In the genomic region with DNA sequence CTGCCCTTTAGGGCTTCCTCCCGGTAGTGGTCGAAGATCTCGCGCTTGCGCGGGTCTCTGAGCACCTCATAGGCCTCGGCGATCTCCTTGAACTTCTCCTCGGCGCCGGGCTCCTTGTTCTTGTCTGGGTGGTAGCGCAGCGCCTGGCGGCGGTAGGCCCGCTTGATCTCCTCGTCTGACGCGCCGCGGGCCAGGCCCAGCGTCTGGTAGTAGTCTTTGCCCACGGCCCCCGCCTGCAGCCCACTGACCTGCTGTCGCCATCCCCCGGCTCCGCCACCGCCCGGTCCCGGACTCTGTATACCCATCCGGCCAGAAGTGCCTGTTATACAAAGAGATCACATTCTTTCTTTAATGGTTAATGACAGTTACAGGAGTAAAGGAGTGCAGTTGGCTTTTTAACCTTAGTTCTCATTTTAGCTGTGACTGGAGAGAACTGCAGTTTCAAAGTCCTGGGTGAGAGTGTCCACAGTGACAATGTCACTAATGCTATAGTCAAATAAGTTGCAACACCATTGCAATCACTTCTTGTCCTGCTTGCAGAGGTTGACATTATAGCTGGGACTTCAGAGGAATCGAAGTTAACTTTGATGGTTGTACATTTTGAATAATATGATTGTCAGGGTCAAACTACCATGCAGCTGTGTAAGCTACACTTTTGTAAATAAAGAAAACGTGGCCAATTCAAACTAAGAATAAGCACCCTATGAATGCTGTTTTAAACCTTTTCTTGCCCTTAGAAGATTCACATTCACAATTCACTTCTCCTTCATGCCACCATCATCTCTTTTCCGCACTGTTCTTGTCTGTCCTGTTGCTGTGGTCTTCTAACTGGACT, we compare ENCODE assay signal across 1 cellular context.
TF ChIP-seq lines count a peak whose summit lies in the region.

No MANE protein-coding gene starts in this region.

TF ChIP-seq in HepG2, 621 proteins besides CTCF, POLR2A, EP300 and RAD21 (continued from another document and continues in another):
- TF ChIP-seq, protein P1, sequence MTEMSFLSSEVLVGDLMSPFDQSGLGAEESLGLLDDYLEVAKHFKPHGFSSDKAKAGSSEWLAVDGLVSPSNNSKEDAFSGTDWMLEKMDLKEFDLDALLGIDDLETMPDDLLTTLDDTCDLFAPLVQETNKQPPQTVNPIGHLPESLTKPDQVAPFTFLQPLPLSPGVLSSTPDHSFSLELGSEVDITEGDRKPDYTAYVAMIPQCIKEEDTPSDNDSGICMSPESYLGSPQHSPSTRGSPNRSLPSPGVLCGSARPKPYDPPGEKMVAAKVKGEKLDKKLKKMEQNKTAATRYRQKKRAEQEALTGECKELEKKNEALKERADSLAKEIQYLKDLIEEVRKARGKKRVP (CRISPR knock-in tag; IDR thresholded peaks at IDR 0.05): peak in 1 of 2 experiments; percentile 87; a peak in 2 of 4 replicates
- TF ChIP-seq, protein P2, sequence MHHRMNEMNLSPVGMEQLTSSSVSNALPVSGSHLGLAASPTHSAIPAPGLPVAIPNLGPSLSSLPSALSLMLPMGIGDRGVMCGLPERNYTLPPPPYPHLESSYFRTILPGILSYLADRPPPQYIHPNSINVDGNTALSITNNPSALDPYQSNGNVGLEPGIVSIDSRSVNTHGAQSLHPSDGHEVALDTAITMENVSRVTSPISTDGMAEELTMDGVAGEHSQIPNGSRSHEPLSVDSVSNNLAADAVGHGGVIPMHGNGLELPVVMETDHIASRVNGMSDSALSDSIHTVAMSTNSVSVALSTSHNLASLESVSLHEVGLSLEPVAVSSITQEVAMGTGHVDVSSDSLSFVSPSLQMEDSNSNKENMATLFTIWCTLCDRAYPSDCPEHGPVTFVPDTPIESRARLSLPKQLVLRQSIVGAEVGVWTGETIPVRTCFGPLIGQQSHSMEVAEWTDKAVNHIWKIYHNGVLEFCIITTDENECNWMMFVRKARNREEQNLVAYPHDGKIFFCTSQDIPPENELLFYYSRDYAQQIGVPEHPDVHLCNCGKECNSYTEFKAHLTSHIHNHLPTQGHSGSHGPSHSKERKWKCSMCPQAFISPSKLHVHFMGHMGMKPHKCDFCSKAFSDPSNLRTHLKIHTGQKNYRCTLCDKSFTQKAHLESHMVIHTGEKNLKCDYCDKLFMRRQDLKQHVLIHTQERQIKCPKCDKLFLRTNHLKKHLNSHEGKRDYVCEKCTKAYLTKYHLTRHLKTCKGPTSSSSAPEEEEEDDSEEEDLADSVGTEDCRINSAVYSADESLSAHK (CRISPR knock-in tag; IDR thresholded peaks at IDR 0.05; ENCODE audit: borderline replicate concordance): no peak
- peak; percentile 41; the same call in 1 of the 2 replicates for TF ChIP-seq ZNF746 (CRISPR knock-in tag; IDR thresholded peaks at IDR 0.05)
- TF ChIP-seq ZNF557 (CRISPR knock-in tag; IDR thresholded peaks at IDR 0.05): no peak
- TF ChIP-seq ZNF543 (CRISPR knock-in tag; IDR thresholded peaks at IDR 0.05): no peak
- peak; percentile 41; the same call in 1 of the 2 replicates for TF ChIP-seq NFKBIZ (CRISPR knock-in tag; IDR thresholded peaks at IDR 0.05)
- TF ChIP-seq, protein P3, sequence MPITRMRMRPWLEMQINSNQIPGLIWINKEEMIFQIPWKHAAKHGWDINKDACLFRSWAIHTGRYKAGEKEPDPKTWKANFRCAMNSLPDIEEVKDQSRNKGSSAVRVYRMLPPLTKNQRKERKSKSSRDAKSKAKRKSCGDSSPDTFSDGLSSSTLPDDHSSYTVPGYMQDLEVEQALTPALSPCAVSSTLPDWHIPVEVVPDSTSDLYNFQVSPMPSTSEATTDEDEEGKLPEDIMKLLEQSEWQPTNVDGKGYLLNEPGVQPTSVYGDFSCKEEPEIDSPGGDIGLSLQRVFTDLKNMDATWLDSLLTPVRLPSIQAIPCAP (CRISPR knock-in tag; IDR thresholded peaks at IDR 0.05; ENCODE audit: low read depth): no peak
- TF ChIP-seq, protein P4, sequence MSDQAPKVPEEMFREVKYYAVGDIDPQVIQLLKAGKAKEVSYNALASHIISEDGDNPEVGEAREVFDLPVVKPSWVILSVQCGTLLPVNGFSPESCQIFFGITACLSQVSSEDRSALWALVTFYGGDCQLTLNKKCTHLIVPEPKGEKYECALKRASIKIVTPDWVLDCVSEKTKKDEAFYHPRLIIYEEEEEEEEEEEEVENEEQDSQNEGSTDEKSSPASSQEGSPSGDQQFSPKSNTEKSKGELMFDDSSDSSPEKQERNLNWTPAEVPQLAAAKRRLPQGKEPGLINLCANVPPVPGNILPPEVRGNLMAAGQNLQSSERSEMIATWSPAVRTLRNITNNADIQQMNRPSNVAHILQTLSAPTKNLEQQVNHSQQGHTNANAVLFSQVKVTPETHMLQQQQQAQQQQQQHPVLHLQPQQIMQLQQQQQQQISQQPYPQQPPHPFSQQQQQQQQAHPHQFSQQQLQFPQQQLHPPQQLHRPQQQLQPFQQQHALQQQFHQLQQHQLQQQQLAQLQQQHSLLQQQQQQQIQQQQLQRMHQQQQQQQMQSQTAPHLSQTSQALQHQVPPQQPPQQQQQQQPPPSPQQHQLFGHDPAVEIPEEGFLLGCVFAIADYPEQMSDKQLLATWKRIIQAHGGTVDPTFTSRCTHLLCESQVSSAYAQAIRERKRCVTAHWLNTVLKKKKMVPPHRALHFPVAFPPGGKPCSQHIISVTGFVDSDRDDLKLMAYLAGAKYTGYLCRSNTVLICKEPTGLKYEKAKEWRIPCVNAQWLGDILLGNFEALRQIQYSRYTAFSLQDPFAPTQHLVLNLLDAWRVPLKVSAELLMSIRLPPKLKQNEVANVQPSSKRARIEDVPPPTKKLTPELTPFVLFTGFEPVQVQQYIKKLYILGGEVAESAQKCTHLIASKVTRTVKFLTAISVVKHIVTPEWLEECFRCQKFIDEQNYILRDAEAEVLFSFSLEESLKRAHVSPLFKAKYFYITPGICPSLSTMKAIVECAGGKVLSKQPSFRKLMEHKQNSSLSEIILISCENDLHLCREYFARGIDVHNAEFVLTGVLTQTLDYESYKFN (CRISPR knock-in tag; conservative IDR thresholded peaks at IDR 0.05): peak; percentile 95
- TF ChIP-seq SETDB1 (CRISPR knock-in tag; IDR thresholded peaks at IDR 0.05; ENCODE audit: borderline replicate concordance): no peak
- peak; percentile 82 for TF ChIP-seq TEAD3 (CRISPR knock-in tag; optimal IDR thresholded peaks at IDR 0.05; ENCODE audit: borderline replicate concordance)
- TF ChIP-seq PPARG (CRISPR knock-in tag; conservative IDR thresholded peaks at IDR 0.05): peak; percentile 91
- TF ChIP-seq HMG20B (CRISPR knock-in tag; conservative IDR thresholded peaks at IDR 0.05): peak; percentile 83
- TF ChIP-seq ZBTB7B (CRISPR knock-in tag; IDR thresholded peaks at IDR 0.05): peak; percentile 79
- TF ChIP-seq, protein P5, sequence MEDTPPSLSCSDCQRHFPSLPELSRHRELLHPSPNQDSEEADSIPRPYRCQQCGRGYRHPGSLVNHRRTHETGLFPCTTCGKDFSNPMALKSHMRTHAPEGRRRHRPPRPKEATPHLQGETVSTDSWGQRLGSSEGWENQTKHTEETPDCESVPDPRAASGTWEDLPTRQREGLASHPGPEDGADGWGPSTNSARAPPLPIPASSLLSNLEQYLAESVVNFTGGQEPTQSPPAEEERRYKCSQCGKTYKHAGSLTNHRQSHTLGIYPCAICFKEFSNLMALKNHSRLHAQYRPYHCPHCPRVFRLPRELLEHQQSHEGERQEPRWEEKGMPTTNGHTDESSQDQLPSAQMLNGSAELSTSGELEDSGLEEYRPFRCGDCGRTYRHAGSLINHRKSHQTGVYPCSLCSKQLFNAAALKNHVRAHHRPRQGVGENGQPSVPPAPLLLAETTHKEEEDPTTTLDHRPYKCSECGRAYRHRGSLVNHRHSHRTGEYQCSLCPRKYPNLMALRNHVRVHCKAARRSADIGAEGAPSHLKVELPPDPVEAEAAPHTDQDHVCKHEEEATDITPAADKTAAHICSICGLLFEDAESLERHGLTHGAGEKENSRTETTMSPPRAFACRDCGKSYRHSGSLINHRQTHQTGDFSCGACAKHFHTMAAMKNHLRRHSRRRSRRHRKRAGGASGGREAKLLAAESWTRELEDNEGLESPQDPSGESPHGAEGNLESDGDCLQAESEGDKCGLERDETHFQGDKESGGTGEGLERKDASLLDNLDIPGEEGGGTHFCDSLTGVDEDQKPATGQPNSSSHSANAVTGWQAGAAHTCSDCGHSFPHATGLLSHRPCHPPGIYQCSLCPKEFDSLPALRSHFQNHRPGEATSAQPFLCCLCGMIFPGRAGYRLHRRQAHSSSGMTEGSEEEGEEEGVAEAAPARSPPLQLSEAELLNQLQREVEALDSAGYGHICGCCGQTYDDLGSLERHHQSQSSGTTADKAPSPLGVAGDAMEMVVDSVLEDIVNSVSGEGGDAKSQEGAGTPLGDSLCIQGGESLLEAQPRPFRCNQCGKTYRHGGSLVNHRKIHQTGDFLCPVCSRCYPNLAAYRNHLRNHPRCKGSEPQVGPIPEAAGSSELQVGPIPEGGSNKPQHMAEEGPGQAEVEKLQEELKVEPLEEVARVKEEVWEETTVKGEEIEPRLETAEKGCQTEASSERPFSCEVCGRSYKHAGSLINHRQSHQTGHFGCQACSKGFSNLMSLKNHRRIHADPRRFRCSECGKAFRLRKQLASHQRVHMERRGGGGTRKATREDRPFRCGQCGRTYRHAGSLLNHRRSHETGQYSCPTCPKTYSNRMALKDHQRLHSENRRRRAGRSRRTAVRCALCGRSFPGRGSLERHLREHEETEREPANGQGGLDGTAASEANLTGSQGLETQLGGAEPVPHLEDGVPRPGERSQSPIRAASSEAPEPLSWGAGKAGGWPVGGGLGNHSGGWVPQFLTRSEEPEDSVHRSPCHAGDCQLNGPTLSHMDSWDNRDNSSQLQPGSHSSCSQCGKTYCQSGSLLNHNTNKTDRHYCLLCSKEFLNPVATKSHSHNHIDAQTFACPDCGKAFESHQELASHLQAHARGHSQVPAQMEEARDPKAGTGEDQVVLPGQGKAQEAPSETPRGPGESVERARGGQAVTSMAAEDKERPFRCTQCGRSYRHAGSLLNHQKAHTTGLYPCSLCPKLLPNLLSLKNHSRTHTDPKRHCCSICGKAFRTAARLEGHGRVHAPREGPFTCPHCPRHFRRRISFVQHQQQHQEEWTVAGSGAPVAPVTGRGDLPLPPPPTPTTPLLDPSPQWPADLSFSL (CRISPR knock-in tag; IDR thresholded peaks at IDR 0.05): no peak
- no peak for TF ChIP-seq ZNF274 (CRISPR knock-in tag; IDR thresholded peaks at IDR 0.05)
- no peak for TF ChIP-seq ZNF891 (CRISPR knock-in tag; IDR thresholded peaks at IDR 0.05)
- TF ChIP-seq MLLT10 (CRISPR knock-in tag; IDR thresholded peaks at IDR 0.05): no peak
- no peak for TF ChIP-seq DNMT3B (CRISPR knock-in tag; conservative IDR thresholded peaks at IDR 0.05)
- TF ChIP-seq ZNF780A (CRISPR knock-in tag; IDR thresholded peaks at IDR 0.05): no peak
- no peak for TF ChIP-seq MTA3 (CRISPR knock-in tag; IDR thresholded peaks at IDR 0.05)
- TF ChIP-seq TBP (CRISPR knock-in tag; IDR thresholded peaks at IDR 0.05): no peak
- TF ChIP-seq ZNF30 (CRISPR knock-in tag; IDR thresholded peaks at IDR 0.05): no peak
- TF ChIP-seq, protein P6, sequence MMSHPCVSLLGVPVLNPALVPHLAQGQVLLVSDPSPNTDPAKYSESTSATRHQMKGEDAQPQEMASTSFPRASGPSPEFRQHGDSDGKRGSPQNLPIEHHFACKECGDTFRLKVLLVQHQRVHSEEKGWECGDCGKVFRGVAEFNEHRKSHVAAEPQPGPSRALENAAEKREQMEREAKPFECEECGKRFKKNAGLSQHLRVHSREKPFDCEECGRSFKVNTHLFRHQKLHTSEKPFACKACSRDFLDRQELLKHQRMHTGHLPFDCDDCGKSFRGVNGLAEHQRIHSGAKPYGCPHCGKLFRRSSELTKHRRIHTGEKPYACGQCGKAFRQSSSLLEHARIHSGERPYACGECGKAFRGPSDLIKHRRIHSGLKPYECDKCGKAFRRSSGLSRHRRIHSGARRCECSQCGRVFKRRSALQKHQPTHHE (CRISPR knock-in tag; IDR thresholded peaks at IDR 0.05; ENCODE audit: borderline replicate concordance): peak; percentile 63; the same call in 1 of the 2 replicates
- peak; percentile 98 for TF ChIP-seq ZNF775 (CRISPR knock-in tag; IDR thresholded peaks at IDR 0.05; ENCODE audit: borderline replicate concordance)
- TF ChIP-seq ZFP36L1 (CRISPR knock-in tag; IDR thresholded peaks at IDR 0.05): peak; percentile 79; the same call in 1 of the 2 replicates
- TF ChIP-seq ZNF225 (CRISPR knock-in tag; IDR thresholded peaks at IDR 0.05): no peak
- no peak for TF ChIP-seq ZZZ3 (CRISPR knock-in tag; IDR thresholded peaks at IDR 0.05; ENCODE audit: borderline replicate concordance)
- 0 out of 2 replicates have a peak, but pooled peaks have one; percentile 5 for TF ChIP-seq NRL (CRISPR knock-in tag; IDR thresholded peaks at IDR 0.05; ENCODE audit: borderline replicate concordance)
- no peak for TF ChIP-seq PAWR (CRISPR knock-in tag; IDR thresholded peaks at IDR 0.05; ENCODE audit: borderline replicate concordance)
- no peak for TF ChIP-seq FOXM1 (CRISPR knock-in tag; IDR thresholded peaks at IDR 0.05)
- peak; percentile 16; the same call in 1 of the 2 replicates for TF ChIP-seq YEATS4 (CRISPR knock-in tag; IDR thresholded peaks at IDR 0.05; ENCODE audit: borderline replicate concordance)
- peak; percentile 60; the same call in 1 of the 2 replicates for TF ChIP-seq REPIN1 (CRISPR knock-in tag; IDR thresholded peaks at IDR 0.05; ENCODE audit: borderline replicate concordance, low read depth)
- no peak for TF ChIP-seq ZNF768 (CRISPR knock-in tag; IDR thresholded peaks at IDR 0.05)
- TF ChIP-seq, protein P7, sequence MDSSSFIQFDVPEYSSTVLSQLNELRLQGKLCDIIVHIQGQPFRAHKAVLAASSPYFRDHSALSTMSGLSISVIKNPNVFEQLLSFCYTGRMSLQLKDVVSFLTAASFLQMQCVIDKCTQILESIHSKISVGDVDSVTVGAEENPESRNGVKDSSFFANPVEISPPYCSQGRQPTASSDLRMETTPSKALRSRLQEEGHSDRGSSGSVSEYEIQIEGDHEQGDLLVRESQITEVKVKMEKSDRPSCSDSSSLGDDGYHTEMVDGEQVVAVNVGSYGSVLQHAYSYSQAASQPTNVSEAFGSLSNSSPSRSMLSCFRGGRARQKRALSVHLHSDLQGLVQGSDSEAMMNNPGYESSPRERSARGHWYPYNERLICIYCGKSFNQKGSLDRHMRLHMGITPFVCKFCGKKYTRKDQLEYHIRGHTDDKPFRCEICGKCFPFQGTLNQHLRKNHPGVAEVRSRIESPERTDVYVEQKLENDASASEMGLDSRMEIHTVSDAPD (CRISPR knock-in tag; IDR thresholded peaks at IDR 0.05): no peak
- TF ChIP-seq, protein P8, sequence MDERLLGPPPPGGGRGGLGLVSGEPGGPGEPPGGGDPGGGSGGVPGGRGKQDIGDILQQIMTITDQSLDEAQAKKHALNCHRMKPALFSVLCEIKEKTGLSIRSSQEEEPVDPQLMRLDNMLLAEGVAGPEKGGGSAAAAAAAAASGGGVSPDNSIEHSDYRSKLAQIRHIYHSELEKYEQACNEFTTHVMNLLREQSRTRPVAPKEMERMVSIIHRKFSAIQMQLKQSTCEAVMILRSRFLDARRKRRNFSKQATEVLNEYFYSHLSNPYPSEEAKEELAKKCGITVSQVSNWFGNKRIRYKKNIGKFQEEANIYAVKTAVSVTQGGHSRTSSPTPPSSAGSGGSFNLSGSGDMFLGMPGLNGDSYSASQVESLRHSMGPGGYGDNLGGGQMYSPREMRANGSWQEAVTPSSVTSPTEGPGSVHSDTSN (CRISPR knock-in tag; IDR thresholded peaks at IDR 0.05): no peak
- TF ChIP-seq, protein P9, sequence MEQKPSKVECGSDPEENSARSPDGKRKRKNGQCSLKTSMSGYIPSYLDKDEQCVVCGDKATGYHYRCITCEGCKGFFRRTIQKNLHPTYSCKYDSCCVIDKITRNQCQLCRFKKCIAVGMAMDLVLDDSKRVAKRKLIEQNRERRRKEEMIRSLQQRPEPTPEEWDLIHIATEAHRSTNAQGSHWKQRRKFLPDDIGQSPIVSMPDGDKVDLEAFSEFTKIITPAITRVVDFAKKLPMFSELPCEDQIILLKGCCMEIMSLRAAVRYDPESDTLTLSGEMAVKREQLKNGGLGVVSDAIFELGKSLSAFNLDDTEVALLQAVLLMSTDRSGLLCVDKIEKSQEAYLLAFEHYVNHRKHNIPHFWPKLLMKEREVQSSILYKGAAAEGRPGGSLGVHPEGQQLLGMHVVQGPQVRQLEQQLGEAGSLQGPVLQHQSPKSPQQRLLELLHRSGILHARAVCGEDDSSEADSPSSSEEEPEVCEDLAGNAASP (CRISPR knock-in tag; IDR thresholded peaks at IDR 0.05; ENCODE audit: borderline replicate concordance): peak; percentile 73; the same call in 1 of the 2 replicates
- TF ChIP-seq NCOR1 (IDR thresholded peaks at IDR 0.05; ENCODE audit: borderline replicate concordance, low read length): peak; percentile 98
- peak; percentile 97 for TF ChIP-seq HNF4A (CRISPR knock-in tag; IDR thresholded peaks at IDR 0.05)
